In genomic region chrX:124216396-124217124, GRCh38 we compare ENCODE assay signal across 9 cellular contexts.
A peak's percentile ranks its signal among the peaks of the same experiment; 100 is the strongest.
DNase-seq lines count a peak whose midpoint lies in the region; ATAC-seq and TF ChIP-seq lines count a peak whose summit lies in the region.
"Had no signal": no experiment of that assay in that cellular context is flagged by ENCODE, and none has a peak within 500 bp of the region (broad histone marks: within the 10 kb centered on the region; RNA-seq: fewer than 3 reads in every experiment).

No MANE protein-coding gene starts in this region.

- H3K27ac ChIP-seq in HUES64 (ENCODE audit: low read depth, low read length), result peak overlapping the region; percentile 75

- peaks cover 54 to 68% of the 10 kb centered on the region in 2 donors for H3K4me1 Mint-ChIP-seq in natural killer cell

- H3K27me3 Mint-ChIP-seq in natural killer cell (ENCODE audit: low read depth in 2 of 2), result peaks cover 0 to 10% of the 10 kb centered on the region in 2 donors

- peak overlapping the region; percentile 49; the same call in 1 of the 2 replicates for H3K9ac ChIP-seq in HUES64 (ENCODE audit: low read depth, low read length)

- intact Hi-C loops in natural killer cell (cut with micrococcal nuclease), result loop anchor here (2.0 to 10.0 kb wide), 2 partner anchors 48 to 122 kb away; no protein-coding TSS in a partner anchor

- H3K36me3 ChIP-seq in HUES64 (ENCODE audit: insufficient read depth, low read length), result no peaks in the 10 kb centered on the region

- H3K36me3 Mint-ChIP-seq in activated naive CD4-positive, alpha-beta T cell treated with anti-CD3 and anti-CD28 coated beads, Interleukin-2, amount 50 U/mL, for 72 hours, result peaks cover 10 to 11% of the 10 kb centered on the region in 2 donors
- H3K36me3 Mint-ChIP-seq in natural killer cell, result no peaks in the 10 kb centered on the region

- no peak overlapping the region for H3K4me3 Mint-ChIP-seq in natural killer cell

- TF ChIP-seq CTCF in natural killer cell (IDR thresholded peaks at IDR 0.05), result no peak

- H3K27ac Mint-ChIP-seq in activated naive CD4-positive, alpha-beta T cell treated with anti-CD3 and anti-CD28 coated beads, Interleukin-2, amount 50 U/mL, for 72 hours, result peak overlapping the region; percentile 86 to 95
- H3K27ac Mint-ChIP-seq in natural killer cell, result peak overlapping the region; percentile 85 to 94

- ATAC-seq in activated naive CD4-positive, alpha-beta T cell treated with anti-CD3 and anti-CD28 coated beads, Interleukin-2, amount 50 U/mL, for 72 hours, result no peak
- no peak for ATAC-seq in natural killer cell

- no peaks in the 10 kb centered on the region for H3K9me3 ChIP-seq in HUES64 (ENCODE audit: insufficient read depth, low read depth, low read length)

- WGBS in HUES64, result 31% methylated on average over 8 of the region's 8 CpGs

- DNase-seq in NCI-H748 (lab: John Stamatoyannopoulos, UW; ENCODE audit: unreplicated experiment) (peak; percentile 46), NCI-H748 treated with DMSO at 0.1 percent for 48 hours (lab: John Stamatoyannopoulos, UW) (no peak), natural killer cell (no peak), HUDEP-2 (lab: John Stamatoyannopoulos, UW; ENCODE audit: unreplicated experiment in 76 of 76) (no peak), cerebellar cortex (ENCODE audit: low spot score) (no peak), glomerular visceral epithelial cell (ENCODE audit: extremely low spot score) (no peak)
- no peak for DNase-seq in activated naive CD4-positive, alpha-beta T cell treated with anti-CD3 and anti-CD28 coated beads, Interleukin-2, amount 50 U/mL, for 72 hours (ENCODE audit: low spot score in 2 of 2)
- DNase-seq: activated CD4-positive, alpha-beta T cell treated with anti-CD3 and anti-CD28 coated beads, Interleukin-2, amount 50 U/mL, for 4 hours had no signal

- H3K9me3 Mint-ChIP-seq in activated naive CD4-positive, alpha-beta T cell treated with anti-CD3 and anti-CD28 coated beads, Interleukin-2, amount 50 U/mL, for 72 hours, result peaks cover 4 to 8% of the 10 kb centered on the region in 2 donors
- no peaks in the 10 kb centered on the region for H3K9me3 Mint-ChIP-seq in natural killer cell

- H3K4me1 ChIP-seq in HUES64 (ENCODE audit: insufficient read depth, low read length), result peaks cover 34% of the 10 kb centered on the region

- peak overlapping the region; percentile 32; the same call in 1 of the 2 replicates for H3K4me3 ChIP-seq in HUES64 (ENCODE audit: low read length)

- H3K27me3 ChIP-seq in HUES64 (ENCODE audit: insufficient read depth, low read length), result no peaks in the 10 kb centered on the region
